ENCODE assay signal across 25 cellular contexts in the genomic region with DNA sequence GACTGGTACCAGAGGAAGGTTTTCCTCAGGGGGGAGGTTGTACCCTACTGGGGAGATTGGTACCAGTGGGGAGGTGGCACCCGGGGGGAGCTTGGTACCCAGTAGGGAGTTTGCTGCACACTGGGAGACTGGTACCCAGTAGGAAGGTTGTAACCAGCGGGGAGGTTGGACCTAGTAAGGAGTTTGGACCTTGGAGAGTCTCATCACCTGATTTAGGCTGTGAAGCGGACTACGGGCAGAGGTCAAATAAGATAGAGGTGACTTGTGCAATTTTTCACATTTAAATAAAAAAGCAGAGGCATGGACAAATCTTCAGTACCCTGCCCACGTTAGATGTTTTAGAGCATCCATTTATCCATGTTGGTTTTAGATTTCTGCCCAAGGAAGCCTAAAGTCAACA. TPM values are rescaled to one million over a fixed set of nuclear protein-coding genes. Genes with fewer than 3 reads are reported as not detected.
A peak's percentile ranks its signal among the peaks of the same experiment; 100 is the strongest.
DNase-seq lines count a peak whose midpoint lies in the region; ATAC-seq, FAIRE-seq and TF ChIP-seq lines count a peak whose summit lies in the region.
"Had no signal": no experiment of that assay in that cellular context is flagged by ENCODE, and none has a peak within 500 bp of the region (broad histone marks: within the 10 kb centered on the region; RNA-seq: fewer than 3 reads in every experiment).

No MANE protein-coding gene starts in this region.

- H3K4me3 Mint-ChIP-seq in natural killer cell = no peak overlapping the region
- H3K4me3 Mint-ChIP-seq: CD4-positive, alpha-beta T cell had no signal

- no peak overlapping the region for H2AFZ ChIP-seq in HepG2 (ENCODE audit: low read length)
- no peak overlapping the region for H2AFZ ChIP-seq in smooth muscle cell (ENCODE audit: low read depth)

- H3K36me3 ChIP-seq in liver (ENCODE audit: control insufficient read depth in 4 of 4, insufficient read depth in 3 of 4, low read depth in 1 of 4, low read length in 3 of 4) = no peaks in the 10 kb centered on the region
- H3K36me3 ChIP-seq in HepG2 (replicated peaks in 1 of 2; ENCODE audit: control insufficient read depth in 1 of 2, insufficient read depth in 2 of 2, low read length in 2 of 2) = no peaks in the 10 kb centered on the region
- H3K36me3 ChIP-seq in lung (ENCODE audit: control insufficient read depth in 2 of 2, insufficient read depth in 2 of 2, low read length in 2 of 2) = no peaks in the 10 kb centered on the region
- H3K36me3 ChIP-seq in smooth muscle cell (ENCODE audit: low read depth) = no peaks in the 10 kb centered on the region
- H3K36me3 ChIP-seq: BLaER1 treated with 17β-estradiol and CSF1 and Interleukin-3, amounts not matched to agents 10 nM and 100 nM; HAP-1 had no signal

- H3F3A ChIP-seq in smooth muscle cell (ENCODE audit: low read depth) = peaks cover 2% of the 10 kb centered on the region

- H4K20me1 ChIP-seq in HepG2 (ENCODE audit: insufficient read depth, low read length) = no peaks in the 10 kb centered on the region
- H4K20me1 ChIP-seq in smooth muscle cell (ENCODE audit: low read depth) = no peaks in the 10 kb centered on the region
- H4K20me1 ChIP-seq: BLaER1 treated with 17β-estradiol and CSF1 and Interleukin-3, amounts not matched to agents 10 nM and 100 nM had no signal

- intact Hi-C loops in HepG2 (cut with micrococcal nuclease; ENCODE audit: unreplicated experiment) (no loop called here), natural killer cell (cut with micrococcal nuclease) (no loop called here)

- H3K9me3 ChIP-seq in liver (ENCODE audit: control insufficient read depth in 4 of 4, low read length in 3 of 4) (no peaks in the 10 kb centered on the region), HepG2 (ENCODE audit: low read length) (no peaks in the 10 kb centered on the region), lung (ENCODE audit: control insufficient read depth in 2 of 2, insufficient read depth in 1 of 2, low read length in 1 of 2) (no peaks in the 10 kb centered on the region), smooth muscle cell (replicated peaks; ENCODE audit: low read depth) (no peaks in the 10 kb centered on the region)
- H3K9me3 ChIP-seq: HAP-1 had no signal

- CTCF ChIA-PET in HepG2 (lab: Yijun Ruan, JAX; ENCODE audit: low intra/inter-chr PET ratio, low total read pairs) = no interaction called here

- ATAC-seq in HepG2 (no peak), lung (ENCODE audit: insufficient read depth, low FRiP score) (no peak), natural killer cell (no peak)
- ATAC-seq: Panc1 had no signal

- no peak for FAIRE-seq in HepG2 (lab: Jason Lieb, UNC)
- FAIRE-seq: D721Med, GM18507 had no signal

- H3K27me3 ChIP-seq in liver (ENCODE audit: control insufficient read depth in 4 of 4, insufficient read depth in 4 of 4, low read length in 3 of 4) (no peaks in the 10 kb centered on the region), HepG2 (ENCODE audit: control insufficient read depth in 1 of 2, insufficient read depth in 2 of 2, low read length in 2 of 2) (peaks cover 1 to 16% of the 10 kb centered on the region in 2 experiments; a peak in 3 of 5 replicates), lung (ENCODE audit: control insufficient read depth, insufficient read depth) (no peaks in the 10 kb centered on the region), smooth muscle cell (ENCODE audit: low read depth) (no peaks in the 10 kb centered on the region)
- H3K27me3 ChIP-seq: BLaER1 treated with 17β-estradiol and CSF1 and Interleukin-3, amounts not matched to agents 10 nM and 100 nM had no signal

- TF ChIP-seq CTCF in liver (IDR thresholded peaks at IDR 0.05; ENCODE audit: low read depth, low read length, missing input control) (no peak), HepG2 (CRISPR knock-in tag; IDR thresholded peaks at IDR 0.05) (no peak), lung (IDR thresholded peaks at IDR 0.05; ENCODE audit: control extremely low read depth, extremely low read depth) (no peak), smooth muscle cell (IDR thresholded peaks at IDR 0.05; ENCODE audit: borderline replicate concordance, insufficient read depth, poor library complexity, severe bottlenecking) (no peak), natural killer cell (IDR thresholded peaks at IDR 0.05) (no peak)

- TF ChIP-seq EP300 in HepG2 (IDR thresholded peaks at IDR 0.05; ENCODE audit: low read depth in 2 of 2, low read length in 2 of 2) = no peak
- TF ChIP-seq EP300 in HepG2 (CRISPR knock-in tag; IDR thresholded peaks at IDR 0.05; ENCODE audit: borderline replicate concordance) = no peak

- no peak overlapping the region for H3K4me3 ChIP-seq in liver (ENCODE audit: low read depth in 1 of 3, low read length in 3 of 3)
- no peak overlapping the region for H3K4me3 ChIP-seq in HepG2 (replicated peaks in 1 of 3; ENCODE audit: insufficient read depth in 1 of 3, low read depth in 2 of 3, low read length in 3 of 3)
- no peak overlapping the region for H3K4me3 ChIP-seq in lung
- H3K4me3 ChIP-seq in smooth muscle cell = no peak overlapping the region
- H3K4me3 ChIP-seq: BLaER1 treated with 17β-estradiol and CSF1 and Interleukin-3, amounts not matched to agents 10 nM and 100 nM; HAP-1 had no signal

- no peak for DNase-seq in HepG2 (ENCODE audit: low spot score)
- no peak for DNase-seq in epithelial cell of prostate (ENCODE audit: low read depth, low spot score)
- DNase-seq in lung (ENCODE audit: low spot score) = peak; percentile 21
- no peak for DNase-seq in smooth muscle cell (lab: John Stamatoyannopoulos, UW; ENCODE audit: unreplicated experiment)
- no peak for DNase-seq in natural killer cell
- DNase-seq in activated CD4-positive, alpha-beta T cell treated with anti-CD3 and anti-CD28 coated beads, Interleukin-2, amount 50 U/mL, for 48 hours = no peak
- DNase-seq in NCI-H146 treated with DMSO at 0.1 percent for 48 hours (lab: John Stamatoyannopoulos, UW; ENCODE audit: unreplicated experiment) = no peak
- DNase-seq: AML-193; CD4-positive, alpha-beta T cell; GOT3; KG1; MM.1S; NCI-H1048; NCI-H1417; NCI-H1694 treated with DMSO at 0.1 percent for 48 hours; NCI-H2081; NCI-H2227 treated with DMSO at 0.1 percent for 48 hours; NCI-H526 treated with DMSO at 0.1 percent for 48 hours; SHP77 had no signal

- H3K4me1 Mint-ChIP-seq in natural killer cell = peaks cover 10 to 15% of the 10 kb centered on the region in 2 donors

- in situ Hi-C loops in HepG2 (cut with HindIII; ENCODE audit: extremely low pct_ligation_motif_present, low pct_unique_long_range_greater_than_20kb) = no loop called here

- peaks cover 0 to 3% of the 10 kb centered on the region in 2 donors for H3K27me3 Mint-ChIP-seq in natural killer cell (ENCODE audit: low read depth in 2 of 2)
- H3K27me3 Mint-ChIP-seq: CD4-positive, alpha-beta T cell had no signal

- H3K9ac ChIP-seq in liver (ENCODE audit: low read depth in 1 of 2, low read length in 2 of 2) (no peak overlapping the region), HepG2 (ENCODE audit: insufficient read depth, low read depth, low read length) (no peak overlapping the region), smooth muscle cell (ENCODE audit: low read depth) (no peak overlapping the region)
- H3K9ac ChIP-seq: BLaER1 treated with 17β-estradiol and CSF1 and Interleukin-3, amounts not matched to agents 10 nM and 100 nM had no signal

- H3K27ac ChIP-seq in liver (ENCODE audit: low read depth in 1 of 2, low read length in 2 of 2) (peak overlapping the region in 1 of 2 donors; percentile 32), HepG2 (ENCODE audit: extremely low read length, insufficient read depth, low read length) (no peak overlapping the region), epithelial cell of prostate (peak overlapping the region; percentile 48), lung (ENCODE audit: low read depth in 1 of 2, low read length in 1 of 2) (no peak overlapping the region), smooth muscle cell (ENCODE audit: low read depth) (peak overlapping the region; percentile 64)
- H3K27ac ChIP-seq: BLaER1 treated with 17β-estradiol and CSF1 and Interleukin-3, amounts not matched to agents 10 nM and 100 nM had no signal

- no peaks in the 10 kb centered on the region for H3K79me2 ChIP-seq in HepG2 (ENCODE audit: insufficient read depth, low read length)
- H3K79me2 ChIP-seq in smooth muscle cell (ENCODE audit: low read depth) = no peaks in the 10 kb centered on the region

- no peak overlapping the region for H3K4me2 ChIP-seq in HepG2 (ENCODE audit: low read depth, low read length)
- peak overlapping the region; percentile 12 for H3K4me2 ChIP-seq in smooth muscle cell
- H3K4me2 ChIP-seq: BLaER1 treated with 17β-estradiol and CSF1 and Interleukin-3, amounts not matched to agents 10 nM and 100 nM had no signal

- POLR2A ChIA-PET in HepG2 (lab: Yijun Ruan, JAX) = no interaction called here

- H3K9me3 Mint-ChIP-seq in natural killer cell = no peaks in the 10 kb centered on the region
- H3K9me3 Mint-ChIP-seq: CD4-positive, alpha-beta T cell had no signal

- H3K4me1 ChIP-seq in liver (ENCODE audit: control insufficient read depth in 4 of 4, insufficient read depth in 4 of 4, low read length in 3 of 4) (peaks cover 6 to 27% (median 14%) of the 10 kb centered on the region in 4 donors), HepG2 (ENCODE audit: insufficient read depth, low read length) (peaks cover 45% of the 10 kb centered on the region), lung (ENCODE audit: control insufficient read depth in 2 of 2, insufficient read depth in 2 of 2, low read length in 2 of 2) (no peaks in the 10 kb centered on the region), smooth muscle cell (ENCODE audit: low read depth) (peaks cover 6% of the 10 kb centered on the region)
- H3K4me1 ChIP-seq: HAP-1 had no signal

- WGBS in liver = 50% methylated on average over 5 of the region's 5 CpGs
- 22% methylated on average over 5 of the region's 5 CpGs for WGBS in HepG2 (ENCODE audit: low lambda C conversion rate)
- 90 to 93% methylated on average over 5 of the region's 5 CpGs for WGBS in lung, 2 donors
- 70% methylated on average over 5 of the region's 5 CpGs for WGBS in smooth muscle cell (ENCODE audit: low lambda C conversion rate)

- no peak for TF ChIP-seq POLR2A in HepG2 (IDR thresholded peaks at IDR 0.05; ENCODE audit: insufficient read depth in 1 of 2, low read depth in 2 of 2, low read length in 2 of 2)

- BruUV-seq in HepG2 (replicated peaks; lab: Mats Ljungman, UMichigan) = no TSS peak

- no peak overlapping the region for H3K27ac Mint-ChIP-seq in natural killer cell
- H3K27ac Mint-ChIP-seq: CD4-positive, alpha-beta T cell had no signal

- no peaks in the 10 kb centered on the region for H3K36me3 Mint-ChIP-seq in natural killer cell

- no peak for TF ChIP-seq RAD21 in liver (IDR thresholded peaks at IDR 0.05)
- no peak for TF ChIP-seq RAD21 in HepG2 (CRISPR knock-in tag; IDR thresholded peaks at IDR 0.05)

RNA-seq across cellular contexts. Expression of gene MRPS6, which starts 36.4 kb away (rescaled TPM):
- total RNA-seq in liver (10 to 100 TPM; 12.1 to 12.2 TPM), HepG2 (2016; rRNA removed; fragmentation: Illumina TruSeq; extraction: Trizol) (26.9 and 35.5 TPM in 2 replicates), lung (10 to 100 TPM; 28.4 to 38.3 TPM), smooth muscle cell (44.5 and 47.8 TPM in 2 replicates), natural killer cell (10 to 100 TPM; 42.7 to 54.5 (median 44.3) TPM)
- polyA plus RNA-seq in liver (10 to 100 TPM; 21.8 to 83.0 TPM), HepG2 (2011; rRNA removed) (9.8 and 14.2 TPM in 2 replicates), lung (10 to 100 TPM; 35.9 to 73.9 TPM), smooth muscle cell (142 and 152 TPM in 2 replicates)
- total RNA-seq in HepG2 (2016; cell fraction: cytosol; rRNA removed; fragmentation: Illumina TruSeq; extraction: Trizol; ENCODE audit: low read depth) = 17.1 and 18.4 TPM in 2 replicates
- total RNA-seq in HepG2 (2016; cell fraction: insoluble cytoplasmic fraction; rRNA removed; fragmentation: Illumina TruSeq; extraction: Trizol) = 28.4 and 41.4 TPM in 2 replicates
- 25.8 and 27.0 TPM in 2 replicates for total RNA-seq in HepG2 (2016; cell fraction: membrane; rRNA removed; fragmentation: Illumina TruSeq; extraction: Trizol)
- total RNA-seq in HepG2 (2016; cell fraction: nucleus; rRNA removed; fragmentation: Illumina TruSeq; extraction: Trizol) = 20.3 and 20.6 TPM in 2 replicates
- 11.1 and 11.6 TPM in 2 replicates for polyA plus RNA-seq in HepG2 (2011; cell fraction: cytosol; rRNA removed)
- polyA plus RNA-seq in HepG2 (2011; cell fraction: nucleus; rRNA removed) = 18.4 and 19.2 TPM in 2 replicates
- polyA plus RNA-seq in HepG2 (2012) = 25.9 and 47.2 TPM in 2 replicates
- polyA plus RNA-seq in HepG2 (2016; cell fraction: cytosol; fragmentation: Illumina TruSeq; extraction: Trizol; ENCODE audit: low read depth) = 21.7 and 25.8 TPM in 2 replicates
- polyA plus RNA-seq in HepG2 (2016; cell fraction: insoluble cytoplasmic fraction; fragmentation: Illumina TruSeq; extraction: Trizol; ENCODE audit: low read depth) = 69.3 and 71.8 TPM in 2 replicates
- polyA plus RNA-seq in HepG2 (2016; cell fraction: membrane; fragmentation: Illumina TruSeq; extraction: Trizol; ENCODE audit: low read depth) = 29.0 and 33.1 TPM in 2 replicates
- polyA plus RNA-seq in HepG2 (2016; cell fraction: nucleus; fragmentation: Illumina TruSeq; extraction: Trizol; ENCODE audit: insufficient read depth, low read depth) = 39.3 and 52.2 TPM in 2 replicates
- 9.1 and 10.5 TPM in 2 replicates for polyA minus RNA-seq in HepG2 (2011; rRNA and poly(A)+ RNA removed; ENCODE audit: low replicate concordance)
- polyA minus RNA-seq in HepG2 (2011; cell fraction: cytosol; rRNA and poly(A)+ RNA removed) = 3.3 and 3.4 TPM in 2 replicates
- 21.8 and 24.6 TPM in 2 replicates for polyA minus RNA-seq in HepG2 (2011; cell fraction: nucleus; rRNA and poly(A)+ RNA removed)

RNA-seq across cellular contexts. Expression of gene SLC5A3, which starts 36.4 kb away (rescaled TPM):
- 10 to 100 TPM; 13.3 to 16.6 TPM for total RNA-seq in liver
- 1 to 10 TPM; 1.5 to 2.9 TPM for polyA plus RNA-seq in liver
- 10.1 and 11.2 TPM in 2 replicates for total RNA-seq in HepG2 (2016; rRNA removed; fragmentation: Illumina TruSeq; extraction: Trizol)
- total RNA-seq in HepG2 (2016; cell fraction: cytosol; rRNA removed; fragmentation: Illumina TruSeq; extraction: Trizol; ENCODE audit: low read depth) = 1.0 and 1.1 TPM in 2 replicates
- 9.3 and 10.6 TPM in 2 replicates for total RNA-seq in HepG2 (2016; cell fraction: insoluble cytoplasmic fraction; rRNA removed; fragmentation: Illumina TruSeq; extraction: Trizol)
- 2.4 and 3.4 TPM in 2 replicates for total RNA-seq in HepG2 (2016; cell fraction: membrane; rRNA removed; fragmentation: Illumina TruSeq; extraction: Trizol)
- 32.4 and 34.8 TPM in 2 replicates for total RNA-seq in HepG2 (2016; cell fraction: nucleus; rRNA removed; fragmentation: Illumina TruSeq; extraction: Trizol)
- 4.6 and 5.6 TPM in 2 replicates for polyA plus RNA-seq in HepG2 (2011; rRNA removed)
- polyA plus RNA-seq in HepG2 (2011; cell fraction: cytosol; rRNA removed) = 1.7 and 2.8 TPM in 2 replicates
- 7.9 and 9.1 TPM in 2 replicates for polyA plus RNA-seq in HepG2 (2011; cell fraction: nucleus; rRNA removed)
- polyA plus RNA-seq in HepG2 (2012) = 5.9 and 25.5 TPM in 2 replicates
- polyA plus RNA-seq in HepG2 (2016; cell fraction: cytosol; fragmentation: Illumina TruSeq; extraction: Trizol; ENCODE audit: low read depth) = 0.19 and 0.23 TPM in 2 replicates
- polyA plus RNA-seq in HepG2 (2016; cell fraction: insoluble cytoplasmic fraction; fragmentation: Illumina TruSeq; extraction: Trizol; ENCODE audit: low read depth) = 2.8 and 3.4 TPM in 2 replicates
- polyA plus RNA-seq in HepG2 (2016; cell fraction: membrane; fragmentation: Illumina TruSeq; extraction: Trizol; ENCODE audit: low read depth) = 0.32 and 0.36 TPM in 2 replicates
- polyA plus RNA-seq in HepG2 (2016; cell fraction: nucleus; fragmentation: Illumina TruSeq; extraction: Trizol; ENCODE audit: insufficient read depth, low read depth) = 12.9 and 13.1 TPM in 2 replicates
- polyA minus RNA-seq in HepG2 (2011; rRNA and poly(A)+ RNA removed; ENCODE audit: low replicate concordance) = 12.4 and 18.2 TPM in 2 replicates
- polyA minus RNA-seq in HepG2 (2011; cell fraction: cytosol; rRNA and poly(A)+ RNA removed) = 14.2 and 15.2 TPM in 2 replicates
- polyA minus RNA-seq in HepG2 (2011; cell fraction: nucleus; rRNA and poly(A)+ RNA removed) = 64.2 and 72.4 TPM in 2 replicates
- 10 to 100 TPM; 10.9 to 49.1 TPM for total RNA-seq in lung
- 1 to 10 TPM; 1.8 to 3.1 TPM for polyA plus RNA-seq in lung
- total RNA-seq in smooth muscle cell = 24.5 and 24.6 TPM in 2 replicates
- polyA plus RNA-seq in smooth muscle cell = 2.0 and 3.2 TPM in 2 replicates
- 10 to 100 TPM; 14.5 to 25.1 (median 17.9) TPM for total RNA-seq in natural killer cell

Comparison
In these comparisons a context has a peak if more than half of its experiments do, and no peak if none do; other contexts are left out.
1. H3K27ac ChIP-seq: peak in epithelial cell of prostate (single experiment) and smooth muscle cell (single experiment); none in HepG2 (single experiment) and lung (0 of 2).